Comparison of ENCODE assay signal across 1 cellular context in the genomic region with DNA sequence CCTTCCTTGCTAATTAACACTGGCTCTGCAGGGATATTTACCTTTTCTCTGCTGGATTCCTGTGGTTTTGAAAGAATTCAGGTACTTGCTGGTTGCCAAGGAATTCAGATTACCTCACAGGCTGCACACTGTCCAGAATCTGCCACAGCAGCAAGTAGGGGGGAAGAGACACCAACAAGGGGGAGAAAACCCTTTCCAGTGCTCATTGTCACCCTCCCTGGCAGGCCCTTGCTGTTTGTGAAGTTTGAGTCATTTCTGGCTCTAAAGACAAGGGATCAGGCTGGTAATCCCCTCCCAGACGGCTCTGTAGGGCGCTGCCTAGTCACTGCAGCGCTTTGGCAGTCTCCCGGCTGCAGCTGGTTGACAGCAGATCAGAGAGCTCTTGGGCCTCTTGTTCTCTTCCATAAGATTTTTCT.
A peak's percentile ranks its signal among the peaks of the same experiment; 100 is the strongest.
TF ChIP-seq lines count a peak whose summit lies in the region.

No MANE protein-coding gene starts in this region.

TF ChIP-seq in HEK293, 187 proteins besides CTCF, POLR2A, EP300 and RAD21 (continued from another document):
- TF ChIP-seq, protein P1, sequence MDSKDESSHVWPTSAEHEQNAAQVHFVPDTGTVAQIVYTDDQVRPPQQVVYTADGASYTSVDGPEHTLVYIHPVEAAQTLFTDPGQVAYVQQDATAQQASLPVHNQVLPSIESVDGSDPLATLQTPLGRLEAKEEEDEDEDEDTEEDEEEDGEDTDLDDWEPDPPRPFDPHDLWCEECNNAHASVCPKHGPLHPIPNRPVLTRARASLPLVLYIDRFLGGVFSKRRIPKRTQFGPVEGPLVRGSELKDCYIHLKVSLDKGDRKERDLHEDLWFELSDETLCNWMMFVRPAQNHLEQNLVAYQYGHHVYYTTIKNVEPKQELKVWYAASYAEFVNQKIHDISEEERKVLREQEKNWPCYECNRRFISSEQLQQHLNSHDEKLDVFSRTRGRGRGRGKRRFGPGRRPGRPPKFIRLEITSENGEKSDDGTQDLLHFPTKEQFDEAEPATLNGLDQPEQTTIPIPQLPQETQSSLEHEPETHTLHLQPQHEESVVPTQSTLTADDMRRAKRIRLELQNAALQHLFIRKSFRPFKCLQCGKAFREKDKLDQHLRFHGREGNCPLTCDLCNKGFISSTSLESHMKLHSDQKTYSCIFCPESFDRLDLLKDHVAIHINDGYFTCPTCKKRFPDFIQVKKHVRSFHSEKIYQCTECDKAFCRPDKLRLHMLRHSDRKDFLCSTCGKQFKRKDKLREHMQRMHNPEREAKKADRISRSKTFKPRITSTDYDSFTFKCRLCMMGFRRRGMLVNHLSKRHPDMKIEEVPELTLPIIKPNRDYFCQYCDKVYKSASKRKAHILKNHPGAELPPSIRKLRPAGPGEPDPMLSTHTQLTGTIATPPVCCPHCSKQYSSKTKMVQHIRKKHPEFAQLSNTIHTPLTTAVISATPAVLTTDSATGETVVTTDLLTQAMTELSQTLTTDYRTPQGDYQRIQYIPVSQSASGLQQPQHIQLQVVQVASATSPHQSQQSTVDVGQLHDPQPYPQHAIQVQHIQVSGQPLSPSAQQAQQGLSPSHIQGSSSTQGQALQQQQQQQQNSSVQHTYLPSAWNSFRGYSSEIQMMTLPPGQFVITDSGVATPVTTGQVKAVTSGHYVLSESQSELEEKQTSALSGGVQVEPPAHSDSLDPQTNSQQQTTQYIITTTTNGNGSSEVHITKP (tag by site-specific recombination; IDR thresholded peaks at IDR 0.05), result peak; percentile 97
- TF ChIP-seq ZNF140 (tag by site-specific recombination; IDR thresholded peaks at IDR 0.05), result no peak
- TF ChIP-seq SCRT2 (tag by site-specific recombination; IDR thresholded peaks at IDR 0.05), result peak; percentile 41; the same call in 1 of the 2 replicates
- TF ChIP-seq MZF1 (tag by site-specific recombination; IDR thresholded peaks at IDR 0.05; ENCODE audit: borderline replicate concordance), result peak; percentile 74; the same call in 1 of the 2 replicates
